ENCODE assay signal across 24 cellular contexts in genomic region chr11:117188620-117189081, GRCh38. TPM values are rescaled to one million over a fixed set of nuclear protein-coding genes. Genes with fewer than 3 reads are reported as not detected.
A peak's percentile ranks its signal among the peaks of the same experiment; 100 is the strongest.
DNase-seq lines count a peak whose midpoint lies in the region; ATAC-seq and TF ChIP-seq lines count a peak whose summit lies in the region.
"Had no signal": no experiment of that assay in that cellular context is flagged by ENCODE, and none has a peak within 500 bp of the region (broad histone marks: within the 10 kb centered on the region; RNA-seq: fewer than 3 reads in every experiment).

No MANE protein-coding gene starts in this region.

- CTCF ChIA-PET in activated CD8-positive, alpha-beta T cell treated with anti-CD3 and anti-CD28 coated beads, Interleukin-2, amount 10 ng/mL, durations not matched to agents 7 days and 5 days (lab: Charles Lee), result no interaction called here

- ATAC-seq in Right ventricle myocardium inferior (peak; percentile 36), Right ventricle myocardium superior (ENCODE audit: poor library complexity) (peak; percentile 44), naive B cell (ENCODE audit: low read depth in 2 of 2) (no peak), HG03196 (IDR thresholded peaks at IDR 0.05; ENCODE audit: unreplicated experiment) (no peak)
- no peak for ATAC-seq in activated CD8-positive, alpha-beta T cell treated with anti-CD3 and anti-CD28 coated beads, Interleukin-2, amount 10 ng/mL, durations not matched to agents 7 days and 5 days
- ATAC-seq: activated T-cell treated with anti-CD3 and anti-CD28 coated beads, Interleukin-2, amount 50 U/mL, for 4 hours had no signal

- peaks cover 77% of the 10 kb centered on the region for H3K36me3 ChIP-seq in right atrium auricular region
- H3K36me3 ChIP-seq: breast epithelium had no signal

- no peaks in the 10 kb centered on the region for H3K27me3 Mint-ChIP-seq in naive B cell
- no peaks in the 10 kb centered on the region for H3K27me3 Mint-ChIP-seq in activated CD8-positive, alpha-beta T cell treated with anti-CD3 and anti-CD28 coated beads, Interleukin-2, amount 10 ng/mL, durations not matched to agents 7 days and 5 days (ENCODE audit: low read depth)
- H3K27me3 Mint-ChIP-seq: activated CD4-positive, alpha-beta memory T cell treated with anti-CD3 and anti-CD28 coated beads, Interleukin-2, amount 10 ng/mL, durations not matched to agents 7 days and 5 days; CD4-positive, alpha-beta memory T cell had no signal

- intact Hi-C loops in Right ventricle myocardium inferior (cut with DNase I) (no loop called here), Right ventricle myocardium superior (cut with DNase I) (no loop called here)

- H3K9me3 Mint-ChIP-seq in naive B cell, result no peaks in the 10 kb centered on the region
- H3K9me3 Mint-ChIP-seq in activated CD8-positive, alpha-beta T cell treated with anti-CD3 and anti-CD28 coated beads, Interleukin-2, amount 10 ng/mL, durations not matched to agents 7 days and 5 days (ENCODE audit: insufficient read depth), result no peaks in the 10 kb centered on the region
- H3K9me3 Mint-ChIP-seq: activated CD4-positive, alpha-beta memory T cell treated with anti-CD3 and anti-CD28 coated beads, Interleukin-2, amount 10 ng/mL, durations not matched to agents 7 days and 5 days; activated T-cell treated with anti-CD3 and anti-CD28 coated beads, Interleukin-2, amount 50 U/mL, for 4 hours; CD4-positive, alpha-beta memory T cell; natural killer cell had no signal

- H3K4me3 Mint-ChIP-seq in naive B cell, result peak overlapping the region; percentile 62 to 94 (median 82)
- H3K4me3 Mint-ChIP-seq in activated CD8-positive, alpha-beta T cell treated with anti-CD3 and anti-CD28 coated beads, Interleukin-2, amount 10 ng/mL, durations not matched to agents 7 days and 5 days, result no peak overlapping the region
- H3K4me3 Mint-ChIP-seq: activated CD4-positive, alpha-beta memory T cell treated with anti-CD3 and anti-CD28 coated beads, Interleukin-2, amount 10 ng/mL, durations not matched to agents 7 days and 5 days; activated T-cell treated with anti-CD3 and anti-CD28 coated beads, Interleukin-2, amount 50 U/mL, for 4 hours; CD4-positive, alpha-beta memory T cell; natural killer cell had no signal

- H3K4me1 Mint-ChIP-seq in naive B cell, result peaks cover 52 to 83% (median 83%) of the 10 kb centered on the region in 3 donors
- peaks cover 5% of the 10 kb centered on the region for H3K4me1 Mint-ChIP-seq in activated CD8-positive, alpha-beta T cell treated with anti-CD3 and anti-CD28 coated beads, Interleukin-2, amount 10 ng/mL, durations not matched to agents 7 days and 5 days (ENCODE audit: low read depth)
- H3K4me1 Mint-ChIP-seq: natural killer cell had no signal

- peaks cover 5 to 15% of the 10 kb centered on the region in 2 donors for H3K36me3 Mint-ChIP-seq in naive B cell
- H3K36me3 Mint-ChIP-seq in activated CD8-positive, alpha-beta T cell treated with anti-CD3 and anti-CD28 coated beads, Interleukin-2, amount 10 ng/mL, durations not matched to agents 7 days and 5 days (ENCODE audit: low read depth), result peaks cover 9% of the 10 kb centered on the region
- H3K36me3 Mint-ChIP-seq: natural killer cell had no signal

- H3K9me3 ChIP-seq in right atrium auricular region, result no peaks in the 10 kb centered on the region
- H3K9me3 ChIP-seq: breast epithelium, thoracic aorta had no signal

- peak overlapping the region; percentile 94 to 99 (median 98) for H3K27ac Mint-ChIP-seq in naive B cell
- H3K27ac Mint-ChIP-seq in activated CD8-positive, alpha-beta T cell treated with anti-CD3 and anti-CD28 coated beads, Interleukin-2, amount 10 ng/mL, durations not matched to agents 7 days and 5 days, result no peak overlapping the region
- H3K27ac Mint-ChIP-seq: activated CD4-positive, alpha-beta memory T cell treated with anti-CD3 and anti-CD28 coated beads, Interleukin-2, amount 10 ng/mL, durations not matched to agents 7 days and 5 days had no signal

- H3K4me3 ChIP-seq in right atrium auricular region, result no peak overlapping the region
- H3K4me3 ChIP-seq: breast epithelium, dorsolateral prefrontal cortex, lung, thoracic aorta had no signal

- no peak overlapping the region for H3K27ac ChIP-seq in right atrium auricular region
- H3K27ac ChIP-seq: breast epithelium, HL-60, thoracic aorta, VCaP had no signal

- no peaks in the 10 kb centered on the region for H3K4me1 ChIP-seq in right atrium auricular region
- H3K4me1 ChIP-seq: breast epithelium had no signal

- POLR2A ChIA-PET in activated CD8-positive, alpha-beta T cell treated with anti-CD3 and anti-CD28 coated beads, Interleukin-2, amount 10 ng/mL, durations not matched to agents 7 days and 5 days (lab: Charles Lee), result no interaction called here

- no peak for TF ChIP-seq CTCF in right atrium auricular region (IDR thresholded peaks at IDR 0.05)

- DNase-seq in Right ventricle myocardium inferior (ENCODE audit: missing footprints) (peak; percentile 64), right atrium auricular region (ENCODE audit: low spot score) (no peak), Right ventricle myocardium superior (peak; percentile 69), naive B cell (no peak), UCSD-AML1 (lab: John Stamatoyannopoulos, UW; ENCODE audit: unreplicated experiment) (no peak)
- DNase-seq in activated CD8-positive, alpha-beta T cell treated with anti-CD3 and anti-CD28 coated beads, Interleukin-2, amount 10 ng/mL, durations not matched to agents 7 days and 5 days, result no peak
- no peak for DNase-seq in activated CD4-positive, alpha-beta T cell treated with anti-CD3 and anti-CD28 coated beads, Interleukin-2, amount 50 U/mL, for 48 hours
- DNase-seq: activated CD4-positive, alpha-beta memory T cell treated with anti-CD3 and anti-CD28 coated beads, Interleukin-2, amount 10 ng/mL, durations not matched to agents 7 days and 5 days; activated T-cell treated with anti-CD3 and anti-CD28 coated beads, Interleukin-2, amount 50 U/mL, for 4 hours; CD4-positive, alpha-beta memory T cell; DMS53; erythroblast; MV-4-11; natural killer cell; NCI-H2029 treated with DMSO at 0.1 percent for 48 hours; NCI-H510A treated with DMSO at 0.1 percent for 48 hours; SHP77 had no signal

- no peaks in the 10 kb centered on the region for H3K27me3 ChIP-seq in right atrium auricular region
- H3K27me3 ChIP-seq: breast epithelium, dorsolateral prefrontal cortex had no signal

RNA-seq across cellular contexts. Expression of gene SIDT2, which starts 10.1 kb away (rescaled TPM):
- total RNA-seq in Right ventricle myocardium inferior (26.1 TPM), right atrium auricular region (10 to 100 TPM; 19.1 to 33.0 TPM), Right ventricle myocardium superior (19.5 TPM)
- 100 to 1,000 TPM in 1 of 6 donors, 10 to 100 TPM in 5; 19.2 to 126 (median 80.7) TPM for polyA plus RNA-seq in naive B cell (ENCODE audit: low read depth in 6 of 6)
- 10 to 100 TPM; 20.2 to 23.6 TPM for total RNA-seq in activated CD8-positive, alpha-beta T cell treated with anti-CD3 and anti-CD28 coated beads, Interleukin-2, amount 10 ng/mL, durations not matched to agents 7 days and 5 days

RNA-seq across cellular contexts. Expression of gene TAGLN, which starts 10.5 kb away (rescaled TPM):
- 122 TPM for total RNA-seq in Right ventricle myocardium inferior
- total RNA-seq in right atrium auricular region, result 1,000 to 10,000 TPM in 1 of 2 donors, 100 to 1,000 TPM in 1; 442 to 1,859 TPM
- 91.4 TPM for total RNA-seq in Right ventricle myocardium superior
- 10 to 100 TPM in 2 of 6 donors, 1 to 10 TPM in 3, not detected in 1; 5.2 to 11.5 (median 6.8) TPM for polyA plus RNA-seq in naive B cell (ENCODE audit: low read depth in 6 of 6)
- total RNA-seq in activated CD8-positive, alpha-beta T cell treated with anti-CD3 and anti-CD28 coated beads, Interleukin-2, amount 10 ng/mL, durations not matched to agents 7 days and 5 days, result 1 to 10 TPM; 2.4 to 2.6 TPM

RNA-seq across cellular contexts. Expression of gene PCSK7, which starts 43.2 kb away (rescaled TPM):
- total RNA-seq in Right ventricle myocardium inferior (26.7 TPM), right atrium auricular region (10 to 100 TPM; 25.3 to 32.8 TPM), Right ventricle myocardium superior (22.3 TPM)
- polyA plus RNA-seq in naive B cell (ENCODE audit: low read depth in 6 of 6), result 10 to 100 TPM; 27.8 to 61.9 (median 32.2) TPM
- total RNA-seq in activated CD8-positive, alpha-beta T cell treated with anti-CD3 and anti-CD28 coated beads, Interleukin-2, amount 10 ng/mL, durations not matched to agents 7 days and 5 days, result 100 to 1,000 TPM; 160 to 161 TPM

RNA-seq across cellular contexts. Expression of gene RNF214, which starts 43.8 kb away (rescaled TPM):
- 17.3 TPM for total RNA-seq in Right ventricle myocardium inferior
- 10 to 100 TPM; 11.0 to 11.5 TPM for total RNA-seq in right atrium auricular region
- total RNA-seq in Right ventricle myocardium superior, result 19.8 TPM
- 10 to 100 TPM in 4 of 6 donors, 1 to 10 TPM in 2; 1.4 to 15.5 (median 13.4) TPM for polyA plus RNA-seq in naive B cell (ENCODE audit: low read depth in 6 of 6)
- 10 to 100 TPM; 19.5 to 21.2 TPM for total RNA-seq in activated CD8-positive, alpha-beta T cell treated with anti-CD3 and anti-CD28 coated beads, Interleukin-2, amount 10 ng/mL, durations not matched to agents 7 days and 5 days

RNA-seq across cellular contexts. Expression of gene PAFAH1B2, which starts 44.6 kb away (rescaled TPM):
- total RNA-seq in Right ventricle myocardium inferior, result 52.3 TPM
- total RNA-seq in right atrium auricular region, result 10 to 100 TPM; 41.1 to 65.8 TPM
- 42.6 TPM for total RNA-seq in Right ventricle myocardium superior
- polyA plus RNA-seq in naive B cell (ENCODE audit: low read depth in 6 of 6), result 10 to 100 TPM; 18.0 to 23.3 (median 20.9) TPM
- total RNA-seq in activated CD8-positive, alpha-beta T cell treated with anti-CD3 and anti-CD28 coated beads, Interleukin-2, amount 10 ng/mL, durations not matched to agents 7 days and 5 days, result 10 to 100 TPM; 56.5 to 60.0 TPM

Comparison
In these comparisons a context has a peak if more than half of its experiments do, and no peak if none do; other contexts are left out.
1. DNase-seq: peak in Right ventricle myocardium inferior (single experiment) and Right ventricle myocardium superior (single experiment); none in right atrium auricular region (single experiment), naive B cell (single experiment), UCSD-AML1 (single experiment), activated CD8-positive, alpha-beta T cell treated with anti-CD3 and anti-CD28 coated beads, Interleukin-2, amount 10 ng/mL, durations not matched to agents 7 days and 5 days (single experiment) and activated CD4-positive, alpha-beta T cell treated with anti-CD3 and anti-CD28 coated beads, Interleukin-2, amount 50 U/mL, for 48 hours (0 of 2).
2. ATAC-seq: peak in Right ventricle myocardium inferior (single experiment) and Right ventricle myocardium superior (single experiment); none in naive B cell (0 of 2), activated CD8-positive, alpha-beta T cell treated with anti-CD3 and anti-CD28 coated beads, Interleukin-2, amount 10 ng/mL, durations not matched to agents 7 days and 5 days (single experiment) and HG03196 (single experiment).
3. RNA of gene TAGLN, which starts 10.5 kb away (total RNA-seq): 442 to 1,859 TPM in right atrium auricular region, 122 TPM in Right ventricle myocardium inferior (single experiment) and 91.4 TPM in Right ventricle myocardium superior (single experiment); 2.4 to 2.6 TPM in activated CD8-positive, alpha-beta T cell treated with anti-CD3 and anti-CD28 coated beads, Interleukin-2, amount 10 ng/mL, durations not matched to agents 7 days and 5 days; every median in the first group is over 10 times any median in the second.